Comparison of ENCODE assay signal across 24 cellular contexts in the genomic region with DNA sequence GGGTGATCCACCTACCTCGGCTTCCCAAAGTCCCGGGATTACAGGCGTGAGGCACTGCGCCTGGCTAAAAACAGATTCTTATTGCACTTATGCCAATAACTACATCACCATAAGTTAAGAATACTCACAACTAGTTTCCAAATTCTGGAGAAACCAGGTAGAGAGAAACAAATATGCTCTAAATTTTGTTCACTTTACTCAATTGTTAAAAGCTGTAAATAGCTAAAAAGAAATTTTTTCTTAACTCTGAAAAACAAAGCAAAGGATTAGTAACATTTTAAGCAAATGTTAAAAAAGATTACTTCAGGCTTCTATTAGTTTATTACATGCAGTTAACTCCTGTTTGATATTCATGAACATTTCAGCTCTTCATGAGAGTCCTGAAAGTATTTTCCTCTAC.
"Had no signal": no experiment of that assay in that cellular context is flagged by ENCODE, and none has a peak within 500 bp of the region (broad histone marks: within the 10 kb centered on the region; RNA-seq: fewer than 3 reads in every experiment).

No MANE protein-coding gene starts in this region.

- DNase-seq: islet precursor cell; left ventricle myocardium inferior; midbrain; mucosa of descending colon; naive thymus-derived CD4-positive, alpha-beta T cell; ovary; retina; right cardiac atrium; stimulated activated CD4-positive, alpha-beta T cell treated with anti-CD3 and anti-CD28 coated beads, Interleukin-12 subunit alpha, Interleukin-12 subunit beta, amount 100 ng/mL, for 4 hours; stimulated activated CD4-positive, alpha-beta T cell treated with anti-CD3 and anti-CD28 coated beads, Interleukin-15, amount 100 ng/mL, for 24 hours; stimulated activated CD4-positive, alpha-beta T cell treated with anti-CD3 and anti-CD28 coated beads, Interleukin-2, amount 100 ng/mL, for 24 hours; stimulated activated CD4-positive, alpha-beta T cell treated with anti-CD3 and anti-CD28 coated beads, Interleukin-4, amount 100 ng/mL, for 24 hours; stimulated activated naive CD4-positive, alpha-beta T cell; tibial artery; trophoblast cell; upper lobe of right lung had no signal

- H3K4me3 ChIP-seq: left ventricle myocardium inferior, lung, mucosa of descending colon, ovary, skin epidermis, suprapubic skin, thoracic aorta, tibial artery, upper lobe of right lung had no signal

- H3K27me3 ChIP-seq: ovary, suprapubic skin, tibial artery, upper lobe of right lung had no signal

- FAIRE-seq: urothelium cell line had no signal

- ATAC-seq: mucosa of descending colon; naive thymus-derived CD4-positive, alpha-beta T cell; natural killer cell treated with Interleukin-12 subunit alpha and Interleukin-12 subunit beta and Interleukin-15 and Interleukin-18, amount 100 ng/mL, for 72 hours; right cardiac atrium; sciatic nerve; stimulated activated effector memory CD8-positive, alpha-beta T cell treated with anti-CD3 and anti-CD28 coated beads, Interleukin-12 subunit alpha, Interleukin-12 subunit beta, amount 100 ng/mL, for 72 hours; upper lobe of right lung had no signal

- H3K9me3 ChIP-seq: ovary, thoracic aorta, upper lobe of right lung had no signal

- H3K36me3 ChIP-seq: left ventricle myocardium inferior, ovary, suprapubic skin, thoracic aorta, tibial artery, upper lobe of right lung had no signal

- H3K27ac ChIP-seq: left ventricle myocardium inferior, ovary, skin epidermis, suprapubic skin, thoracic aorta, tibial artery, upper lobe of right lung had no signal

- H3K4me1 ChIP-seq: suprapubic skin, tibial artery, upper lobe of right lung had no signal
